25 cellular contexts compared by ENCODE assay signal in genomic region chr7:137235434-137235833, GRCh38.
"Had no signal": no experiment of that assay in that cellular context is flagged by ENCODE, and none has a peak within 500 bp of the region (broad histone marks: within the 10 kb centered on the region; RNA-seq: fewer than 3 reads in every experiment).

No MANE protein-coding gene starts in this region.

- DNase-seq: activated CD4-positive, alpha-beta T cell treated with anti-CD3 and anti-CD28 coated beads, Interleukin-2, amount 10 ng/mL, durations not matched to agents 24 days and 14 days; activated CD4-positive, alpha-beta T cell treated with anti-CD3 and anti-CD28 coated beads, Interleukin-2, amount 50 U/mL, for 4 hours; activated CD8-positive, alpha-beta T cell treated with anti-CD3 and anti-CD28 coated beads, Interleukin-2, amount 10 ng/mL, durations not matched to agents 7 days and 5 days; activated gamma-delta T cell; activated naive CD4-positive, alpha-beta T cell treated with Interleukin-2 at 50 U/mL for 16 hours; activated naive CD8-positive, alpha-beta T cell treated with anti-CD3 and anti-CD28 coated beads, Interleukin-2, amount 10 ng/mL, durations not matched to agents 7 days and 5 days; activated T-cell treated with anti-CD3 and anti-CD28 coated beads, Interleukin-2, amount 50 U/mL, for 24 hours; amygdala; colonic mucosa; NCI-H1105; NCI-H1436; NCI-H1694; NCI-H1930; NCI-H2081 treated with DMSO at 0.1 percent for 48 hours; NCI-H226; NCI-H446 treated with DMSO at 0.1 percent for 48 hours; NCI-H524 treated with DMSO at 0.1 percent for 48 hours; NK-92 treated with Interleukin-12 subunit alpha and Interleukin-12 subunit beta, amount 100 ng/mL, for 24 hours; SHP77; SJCRH30; T1000 had no signal

- H3K9me3 Mint-ChIP-seq: activated CD4-positive, alpha-beta T cell treated with anti-CD3 and anti-CD28 coated beads, Interleukin-2, amount 10 ng/mL, durations not matched to agents 24 days and 14 days; activated naive CD4-positive, alpha-beta T cell treated with anti-CD3 and anti-CD28 coated beads, Interleukin-2, amount 50 U/mL, for 24 hours had no signal

- H3K36me3 Mint-ChIP-seq: activated naive CD4-positive, alpha-beta T cell treated with anti-CD3 and anti-CD28 coated beads, Interleukin-2, amount 50 U/mL, for 24 hours; activated naive CD8-positive, alpha-beta T cell treated with anti-CD3 and anti-CD28 coated beads, Interleukin-2, amount 10 ng/mL, durations not matched to agents 7 days and 5 days had no signal

- H3K4me1 Mint-ChIP-seq: activated CD4-positive, alpha-beta T cell treated with anti-CD3 and anti-CD28 coated beads, Interleukin-2, amount 10 ng/mL, durations not matched to agents 24 days and 14 days; activated naive CD4-positive, alpha-beta T cell treated with anti-CD3 and anti-CD28 coated beads, Interleukin-2, amount 50 U/mL, for 24 hours; activated naive CD8-positive, alpha-beta T cell treated with anti-CD3 and anti-CD28 coated beads, Interleukin-2, amount 10 ng/mL, durations not matched to agents 7 days and 5 days; central memory CD8-positive, alpha-beta T cell had no signal

- H3K4me3 Mint-ChIP-seq: activated CD4-positive, alpha-beta T cell treated with anti-CD3 and anti-CD28 coated beads, Interleukin-2, amount 10 ng/mL, durations not matched to agents 24 days and 14 days; activated CD8-positive, alpha-beta T cell treated with anti-CD3 and anti-CD28 coated beads, Interleukin-2, amount 10 ng/mL, durations not matched to agents 7 days and 5 days; activated naive CD4-positive, alpha-beta T cell treated with anti-CD3 and anti-CD28 coated beads, Interleukin-2, amount 50 U/mL, for 24 hours; activated naive CD8-positive, alpha-beta T cell treated with anti-CD3 and anti-CD28 coated beads, Interleukin-2, amount 10 ng/mL, durations not matched to agents 7 days and 5 days; activated T-cell treated with anti-CD3 and anti-CD28 coated beads, Interleukin-2, amount 50 U/mL, for 24 hours; central memory CD8-positive, alpha-beta T cell had no signal

- ATAC-seq: activated CD8-positive, alpha-beta T cell treated with anti-CD3 and anti-CD28 coated beads, Interleukin-2, amount 10 ng/mL, durations not matched to agents 7 days and 5 days; Panc1 had no signal

- H3K27ac Mint-ChIP-seq: activated CD4-positive, alpha-beta T cell treated with anti-CD3 and anti-CD28 coated beads, Interleukin-2, amount 10 ng/mL, durations not matched to agents 24 days and 14 days; activated CD8-positive, alpha-beta T cell treated with anti-CD3 and anti-CD28 coated beads, Interleukin-2, amount 10 ng/mL, durations not matched to agents 7 days and 5 days; activated naive CD4-positive, alpha-beta T cell treated with anti-CD3 and anti-CD28 coated beads, Interleukin-2, amount 50 U/mL, for 24 hours; activated naive CD8-positive, alpha-beta T cell treated with anti-CD3 and anti-CD28 coated beads, Interleukin-2, amount 10 ng/mL, durations not matched to agents 7 days and 5 days; activated T-cell treated with anti-CD3 and anti-CD28 coated beads, Interleukin-2, amount 50 U/mL, for 24 hours; activated T-helper 2 cell treated with anti-CD3 and anti-CD28 coated beads, Interferon-gamma antibody, Interleukin-2, Interleukin-4, amounts not matched to agents 10 μg/mL and 5 μg/mL and 100 μg/mL, durations not matched to agents 14 hours and 24 hours and 36 hours had no signal

- H3K27me3 Mint-ChIP-seq: activated CD4-positive, alpha-beta T cell treated with anti-CD3 and anti-CD28 coated beads, Interleukin-2, amount 10 ng/mL, durations not matched to agents 24 days and 14 days; activated naive CD4-positive, alpha-beta T cell treated with anti-CD3 and anti-CD28 coated beads, Interleukin-2, amount 50 U/mL, for 24 hours; activated naive CD8-positive, alpha-beta T cell treated with anti-CD3 and anti-CD28 coated beads, Interleukin-2, amount 10 ng/mL, durations not matched to agents 7 days and 5 days; activated T-cell treated with anti-CD3 and anti-CD28 coated beads, Interleukin-2, amount 50 U/mL, for 24 hours; central memory CD8-positive, alpha-beta T cell had no signal
